ENCODE assay signal across 24 cellular contexts in genomic region chr10:43710772-43711471, GRCh38.
"Had no signal": no experiment of that assay in that cellular context is flagged by ENCODE, and none has a peak within 500 bp of the region (broad histone marks: within the 10 kb centered on the region; RNA-seq: fewer than 3 reads in every experiment).

No MANE protein-coding gene starts in this region.

- ATAC-seq: activated CD4-positive, alpha-beta T cell treated with anti-CD3 and anti-CD28 coated beads for 36 hours; activated T-cell treated with anti-CD3 and anti-CD28 coated beads, Interleukin-2, amount 50 U/mL, for 72 hours; effector memory CD8-positive, alpha-beta T cell had no signal

- H3K9me3 Mint-ChIP-seq: activated CD4-positive, alpha-beta memory T cell treated with anti-CD3 and anti-CD28 coated beads for 36 hours; activated CD4-positive, alpha-beta T cell treated with anti-CD3 and anti-CD28 coated beads, Interleukin-2, amount 10 ng/mL, durations not matched to agents 24 days and 14 days; activated T-cell treated with anti-CD3 and anti-CD28 coated beads, Interleukin-2, amount 50 U/mL, for 24 hours; activated T-cell treated with anti-CD3 and anti-CD28 coated beads, Interleukin-2, amount 50 U/mL, for 72 hours; central memory CD8-positive, alpha-beta T cell; dendritic cell treated with granulocyte-macrophage colony-stimulating factor and Interleukin-4, amounts not matched to agents 40 ng/mL and 50 ng/mL, for 4 days; effector memory CD8-positive, alpha-beta T cell had no signal

- DNase-seq: activated CD4-positive, alpha-beta memory T cell treated with anti-CD3 and anti-CD28 coated beads for 36 hours; activated CD4-positive, alpha-beta T cell treated with anti-CD3 and anti-CD28 coated beads for 36 hours; activated CD4-positive, alpha-beta T cell treated with anti-CD3 and anti-CD28 coated beads, Interleukin-2, amount 10 ng/mL, durations not matched to agents 24 days and 14 days; activated CD4-positive, CD25-positive, alpha-beta regulatory T cell; activated CD4-positive, CD25-positive, alpha-beta regulatory T cell treated with anti-CD3 and anti-CD28 coated beads, Interleukin-2, amount 50 U/mL, for 72 hours; activated CD8-positive, alpha-beta memory T cell treated with anti-CD3 and anti-CD28 coated beads, Interleukin-2, amount 50 U/mL, for 48 hours; activated effector memory CD4-positive, alpha-beta T cell treated with Interleukin-2 at 50 U/mL for 16 hours; activated gamma-delta T cell treated with Interleukin-2 at 50 U/mL for 16 hours; activated naive CD4-positive, alpha-beta T cell treated with anti-CD3 and anti-CD28 coated beads, Interleukin-2, amount 50 U/mL, for 16 hours; activated naive CD4-positive, alpha-beta T cell treated with Interleukin-2 at 50 U/mL for 16 hours; activated T-cell treated with anti-CD3 and anti-CD28 coated beads for 4 hours; activated T-cell treated with anti-CD3 and anti-CD28 coated beads, Interleukin-2, amount 50 U/mL, for 24 hours; activated T-cell treated with anti-CD3 and anti-CD28 coated beads, Interleukin-2, amount 50 U/mL, for 72 hours; amniotic stem cell; anterior cingulate cortex; brain microvascular endothelial cell; dorsolateral prefrontal cortex; effector CD4-positive, alpha-beta T cell; effector memory CD8-positive, alpha-beta T cell; foreskin fibroblast; T-helper 2 cell had no signal

- H3K4me1 Mint-ChIP-seq: activated CD4-positive, alpha-beta T cell treated with anti-CD3 and anti-CD28 coated beads for 36 hours; activated CD4-positive, alpha-beta T cell treated with anti-CD3 and anti-CD28 coated beads, Interleukin-2, amount 10 ng/mL, durations not matched to agents 24 days and 14 days; central memory CD8-positive, alpha-beta T cell had no signal

- H3K27me3 Mint-ChIP-seq: activated CD4-positive, alpha-beta memory T cell treated with anti-CD3 and anti-CD28 coated beads for 36 hours; activated CD4-positive, alpha-beta T cell treated with anti-CD3 and anti-CD28 coated beads for 36 hours; activated CD4-positive, alpha-beta T cell treated with anti-CD3 and anti-CD28 coated beads, Interleukin-2, amount 10 ng/mL, durations not matched to agents 24 days and 14 days; activated naive CD8-positive, alpha-beta T cell; activated T-cell treated with anti-CD3 and anti-CD28 coated beads, Interleukin-2, amount 50 U/mL, for 24 hours; central memory CD8-positive, alpha-beta T cell; dendritic cell treated with granulocyte-macrophage colony-stimulating factor and Interleukin-4, amounts not matched to agents 40 ng/mL and 50 ng/mL, for 4 days had no signal

- H3K4me3 Mint-ChIP-seq: activated CD4-positive, alpha-beta memory T cell treated with anti-CD3 and anti-CD28 coated beads for 36 hours; activated CD4-positive, alpha-beta T cell treated with anti-CD3 and anti-CD28 coated beads for 36 hours; activated CD4-positive, alpha-beta T cell treated with anti-CD3 and anti-CD28 coated beads, Interleukin-2, amount 10 ng/mL, durations not matched to agents 24 days and 14 days; activated naive CD8-positive, alpha-beta T cell; activated T-cell treated with anti-CD3 and anti-CD28 coated beads, Interleukin-2, amount 50 U/mL, for 24 hours; activated T-cell treated with anti-CD3 and anti-CD28 coated beads, Interleukin-2, amount 50 U/mL, for 72 hours; central memory CD8-positive, alpha-beta T cell; dendritic cell treated with granulocyte-macrophage colony-stimulating factor and Interleukin-4, amounts not matched to agents 40 ng/mL and 50 ng/mL, for 4 days; effector memory CD8-positive, alpha-beta T cell had no signal

- H3K27ac Mint-ChIP-seq: activated CD4-positive, alpha-beta memory T cell treated with anti-CD3 and anti-CD28 coated beads for 36 hours; activated CD4-positive, alpha-beta T cell treated with anti-CD3 and anti-CD28 coated beads for 36 hours; activated CD4-positive, alpha-beta T cell treated with anti-CD3 and anti-CD28 coated beads, Interleukin-2, amount 10 ng/mL, durations not matched to agents 24 days and 14 days; activated naive CD8-positive, alpha-beta T cell; activated T-cell treated with anti-CD3 and anti-CD28 coated beads, Interleukin-2, amount 50 U/mL, for 24 hours; activated T-cell treated with anti-CD3 and anti-CD28 coated beads, Interleukin-2, amount 50 U/mL, for 72 hours; dendritic cell treated with granulocyte-macrophage colony-stimulating factor and Interleukin-4, amounts not matched to agents 40 ng/mL and 50 ng/mL, for 4 days; effector memory CD8-positive, alpha-beta T cell had no signal

- H3K36me3 Mint-ChIP-seq: activated CD4-positive, alpha-beta memory T cell treated with anti-CD3 and anti-CD28 coated beads for 36 hours; activated naive CD8-positive, alpha-beta T cell had no signal
